ENCODE assay signal across 21 cellular contexts in the genomic region with DNA sequence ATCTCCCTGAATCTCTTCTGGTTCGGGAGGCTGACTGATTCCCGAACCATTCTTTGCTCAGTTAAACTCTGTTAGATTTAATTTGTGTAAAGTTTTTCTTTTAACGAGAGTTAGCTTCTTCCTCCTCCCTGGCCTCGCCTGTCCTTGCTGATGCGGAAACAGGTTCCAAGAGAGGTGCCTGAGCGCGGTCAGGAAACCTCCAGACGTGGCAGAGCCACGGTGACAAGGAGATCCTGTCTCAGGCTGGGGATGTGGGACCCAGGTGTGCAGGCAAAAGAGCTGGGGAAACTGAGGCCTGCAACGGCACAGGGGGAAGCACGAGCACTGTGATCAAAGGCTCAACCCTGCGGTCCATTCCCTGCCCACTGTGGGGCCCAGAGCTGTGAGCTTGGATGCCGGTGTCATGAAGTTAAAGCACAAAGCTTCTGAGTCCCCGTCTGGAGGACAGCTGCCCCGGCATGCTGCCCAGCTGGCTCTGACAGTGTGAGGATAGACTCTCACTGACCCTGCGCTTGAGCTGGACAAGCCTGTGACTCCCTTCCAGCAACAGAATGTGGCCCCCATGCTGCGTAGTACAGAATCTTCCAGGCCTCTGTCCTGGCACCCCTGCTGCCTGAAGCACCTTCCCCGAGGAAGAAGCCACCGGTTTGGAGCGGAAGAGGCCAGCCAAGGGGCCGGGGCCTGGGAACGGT.
DNase-seq lines count a peak whose midpoint lies in the region; ATAC-seq and TF ChIP-seq lines count a peak whose summit lies in the region.
"Had no signal": no experiment of that assay in that cellular context is flagged by ENCODE, and none has a peak within 500 bp of the region (broad histone marks: within the 10 kb centered on the region; RNA-seq: fewer than 3 reads in every experiment).

No MANE protein-coding gene starts in this region.

- H3K9me3 Mint-ChIP-seq in osteocyte (ENCODE audit: unreplicated experiment), result peaks cover 5% of the 10 kb centered on the region
- H3K9me3 Mint-ChIP-seq in activated CD4-positive, alpha-beta memory T cell treated with anti-CD3 and anti-CD28 coated beads, Interleukin-2, amount 10 ng/mL, durations not matched to agents 7 days and 5 days, result peaks cover 4% of the 10 kb centered on the region

- H3K36me3 Mint-ChIP-seq in osteocyte (ENCODE audit: unreplicated experiment), result no peaks in the 10 kb centered on the region
- H3K36me3 Mint-ChIP-seq in activated CD4-positive, alpha-beta memory T cell treated with anti-CD3 and anti-CD28 coated beads, Interleukin-2, amount 10 ng/mL, durations not matched to agents 7 days and 5 days (ENCODE audit: low read depth), result no peaks in the 10 kb centered on the region

- H3K27ac ChIP-seq in right atrium auricular region (no peak overlapping the region), gastroesophageal sphincter (no peak overlapping the region), mesenchymal stem cell (ENCODE audit: low read length, poor library complexity, severe bottlenecking) (no peak overlapping the region)
- H3K27ac ChIP-seq: A549, GM23248, HL-60 had no signal

- no peak overlapping the region for H4K8ac ChIP-seq in mesenchymal stem cell (ENCODE audit: low read length)

- H2AK5ac ChIP-seq in mesenchymal stem cell (ENCODE audit: low read length, severe bottlenecking), result no peak overlapping the region

- no peak for TF ChIP-seq CTCF in right atrium auricular region (IDR thresholded peaks at IDR 0.05)
- no peak for TF ChIP-seq CTCF in osteocyte (IDR thresholded peaks at IDR 0.05)
- no peak for TF ChIP-seq CTCF in gastroesophageal sphincter (IDR thresholded peaks at IDR 0.05)

- no peak overlapping the region for H3K4me3 ChIP-seq in right atrium auricular region
- H3K4me3 ChIP-seq in gastroesophageal sphincter, result no peak overlapping the region
- no peak overlapping the region for H3K4me3 ChIP-seq in mesenchymal stem cell (ENCODE audit: insufficient read depth in 1 of 2, low read depth in 1 of 2, low read length in 2 of 2)
- H3K4me3 ChIP-seq: A549, GM12878, GM23248 had no signal

- H2BK5ac ChIP-seq in mesenchymal stem cell (ENCODE audit: low read depth, low read length, poor library complexity, severe bottlenecking), result no peak overlapping the region

- H3K4me3 Mint-ChIP-seq in osteocyte (ENCODE audit: unreplicated experiment), result no peak overlapping the region
- H3K4me3 Mint-ChIP-seq in activated CD4-positive, alpha-beta memory T cell treated with anti-CD3 and anti-CD28 coated beads, Interleukin-2, amount 10 ng/mL, durations not matched to agents 7 days and 5 days, result no peak overlapping the region

- H2BK12ac ChIP-seq in mesenchymal stem cell (ENCODE audit: low read length in 2 of 2), result no peak overlapping the region

- no peak for TF ChIP-seq EP300 in gastroesophageal sphincter (IDR thresholded peaks at IDR 0.05)

- no peaks in the 10 kb centered on the region for H3K4me1 Mint-ChIP-seq in osteocyte (ENCODE audit: unreplicated experiment)
- H3K4me1 Mint-ChIP-seq in activated CD4-positive, alpha-beta memory T cell treated with anti-CD3 and anti-CD28 coated beads, Interleukin-2, amount 10 ng/mL, durations not matched to agents 7 days and 5 days, result no peaks in the 10 kb centered on the region

- intact Hi-C loops in cardiac septum (cut with DNase I) (no loop called here), left cardiac atrium (cut with DNase I) (no loop called here)

- H2BK120ac ChIP-seq in mesenchymal stem cell (ENCODE audit: low read depth, low read length), result no peak overlapping the region

- CTCF ChIA-PET in activated CD4-positive, alpha-beta memory T cell treated with anti-CD3 and anti-CD28 coated beads, Interleukin-2, amount 10 ng/mL, durations not matched to agents 7 days and 5 days (lab: Charles Lee), result no interaction called here

- no peak overlapping the region for H3K14ac ChIP-seq in mesenchymal stem cell (ENCODE audit: low read length in 2 of 2)

- H3K9me3 ChIP-seq in right atrium auricular region (peaks cover 0 to 4% of the 10 kb centered on the region in 2 donors), gastroesophageal sphincter (peaks cover 0 to 13% (median 0%) of the 10 kb centered on the region in 3 donors), mesenchymal stem cell (ENCODE audit: control insufficient read depth, low read length) (no peaks in the 10 kb centered on the region)
- H3K9me3 ChIP-seq: A549 had no signal

- H3K27me3 ChIP-seq in right atrium auricular region, result no peaks in the 10 kb centered on the region
- H3K27me3 ChIP-seq in gastroesophageal sphincter, result peaks cover 70% of the 10 kb centered on the region
- H3K27me3 ChIP-seq in mesenchymal stem cell (ENCODE audit: control insufficient read depth in 1 of 2, insufficient read depth in 1 of 2, low read length in 2 of 2), result peaks cover 0 to 12% of the 10 kb centered on the region in 2 experiments

- POLR2A ChIA-PET in activated CD4-positive, alpha-beta memory T cell treated with anti-CD3 and anti-CD28 coated beads, Interleukin-2, amount 10 ng/mL, durations not matched to agents 7 days and 5 days (lab: Charles Lee), result no interaction called here

- H3K4me1 ChIP-seq in right atrium auricular region, result no peaks in the 10 kb centered on the region
- H3K4me1 ChIP-seq in gastroesophageal sphincter, result no peaks in the 10 kb centered on the region
- no peaks in the 10 kb centered on the region for H3K4me1 ChIP-seq in mesenchymal stem cell (ENCODE audit: control insufficient read depth, insufficient read depth, low read depth, low read length)
- H3K4me1 ChIP-seq: A549 had no signal

- DNase-seq in cardiac septum (ENCODE audit: low spot score) (peak; percentile 56), right atrium auricular region (ENCODE audit: low spot score) (no peak), left cardiac atrium (no peak), osteocyte (ENCODE audit: extremely low spot score, unreplicated experiment) (peak; percentile 74), midbrain (lab: John Stamatoyannopoulos, UW) (no peak), mesenchymal stem cell (no peak)
- no peak for DNase-seq in activated CD4-positive, alpha-beta memory T cell treated with anti-CD3 and anti-CD28 coated beads, Interleukin-2, amount 10 ng/mL, durations not matched to agents 7 days and 5 days
- DNase-seq: C1 segment of cervical spinal cord, DMS 273 treated with DMSO at 0.1 percent for 48 hours, GDM1, GM23248, MV-4-11, NCI-H1417, NCI-H2029, NCI-H2171, NCI-H446, NCI-H69 had no signal

- H4K91ac ChIP-seq in mesenchymal stem cell (ENCODE audit: low read length), result no peak overlapping the region

- H3K23ac ChIP-seq in mesenchymal stem cell (ENCODE audit: low read length in 2 of 2), result no peak overlapping the region

- no peak for TF ChIP-seq POLR2A in gastroesophageal sphincter (IDR thresholded peaks at IDR 0.05)

- 47 to 100% methylated on average over 2 to 10 of the region's 22 CpGs for WGBS in gastroesophageal sphincter (ENCODE audit: low coverage in 1 of 2), 2 donors
- 82% methylated on average over 22 of the region's 22 CpGs for WGBS in mesenchymal stem cell

- peak; percentile 38 to 74 for ATAC-seq in left cardiac atrium
- ATAC-seq in gastroesophageal sphincter, result no peak
- ATAC-seq: A549, GM12878 had no signal

- H3K27ac Mint-ChIP-seq in osteocyte (ENCODE audit: unreplicated experiment), result no peak overlapping the region
- H3K27ac Mint-ChIP-seq in activated CD4-positive, alpha-beta memory T cell treated with anti-CD3 and anti-CD28 coated beads, Interleukin-2, amount 10 ng/mL, durations not matched to agents 7 days and 5 days, result no peak overlapping the region

- H2AFZ ChIP-seq in mesenchymal stem cell (ENCODE audit: low read depth, low read length), result no peak overlapping the region
- H2AFZ ChIP-seq: GM23248 had no signal

- no peaks in the 10 kb centered on the region for H3K27me3 Mint-ChIP-seq in osteocyte (ENCODE audit: unreplicated experiment)
- H3K27me3 Mint-ChIP-seq in activated CD4-positive, alpha-beta memory T cell treated with anti-CD3 and anti-CD28 coated beads, Interleukin-2, amount 10 ng/mL, durations not matched to agents 7 days and 5 days, result no peaks in the 10 kb centered on the region

- H3K4me2 ChIP-seq in mesenchymal stem cell (ENCODE audit: low read length, poor library complexity, severe bottlenecking), result no peak overlapping the region
- H3K4me2 ChIP-seq: A549 had no signal

- no peak overlapping the region for H3K4ac ChIP-seq in mesenchymal stem cell (ENCODE audit: low read depth in 1 of 2, low read length in 2 of 2)

- H3K79me1 ChIP-seq in mesenchymal stem cell (replicated peaks; ENCODE audit: low read length, poor library complexity, severe bottlenecking), result no peaks in the 10 kb centered on the region

- no peak overlapping the region for H2BK15ac ChIP-seq in mesenchymal stem cell (ENCODE audit: low read depth, poor library complexity, severe bottlenecking)

- H3K9ac ChIP-seq in mesenchymal stem cell (ENCODE audit: low read length), result no peak overlapping the region
- H3K9ac ChIP-seq: GM23248 had no signal

- no peak overlapping the region for H3K18ac ChIP-seq in mesenchymal stem cell (ENCODE audit: low read depth in 1 of 2, low read length in 2 of 2)

- no peaks in the 10 kb centered on the region for H3K36me3 ChIP-seq in right atrium auricular region
- H3K36me3 ChIP-seq in gastroesophageal sphincter, result no peaks in the 10 kb centered on the region
- no peaks in the 10 kb centered on the region for H3K36me3 ChIP-seq in mesenchymal stem cell (ENCODE audit: control insufficient read depth in 1 of 2, insufficient read depth in 2 of 2, low read depth in 1 of 2, low read length in 2 of 2)

Comparison
In these comparisons a context has a peak if more than half of its experiments do, and no peak if none do; other contexts are left out.
1. DNase-seq: peak in cardiac septum (single experiment) and osteocyte (single experiment); none in right atrium auricular region (single experiment), left cardiac atrium (single experiment), midbrain (single experiment), mesenchymal stem cell (single experiment) and activated CD4-positive, alpha-beta memory T cell treated with anti-CD3 and anti-CD28 coated beads, Interleukin-2, amount 10 ng/mL, durations not matched to agents 7 days and 5 days (single experiment).